Comparison of ENCODE assay signal across 1 cellular context in genomic region chr16:46621006-46621629, GRCh38.
TF ChIP-seq lines count a peak whose summit lies in the region.

TSS of gene SHCBP1 (minus strand) at chr16:46621379. CDS start at chr16:46621359, 20 bp downstream.

TF ChIP-seq in HepG2, 621 proteins besides CTCF, POLR2A, EP300 and RAD21 (continued from another document and continues in another):
- TF ChIP-seq ZNF407 (CRISPR knock-in tag; IDR thresholded peaks at IDR 0.05; ENCODE audit: not compliant biosample characterization) (peak; percentile 81), NCOA2 (CRISPR knock-in tag; IDR thresholded peaks at IDR 0.05) (no peak), ZNF275 (CRISPR knock-in tag; IDR thresholded peaks at IDR 0.05; ENCODE audit: borderline replicate concordance) (no peak; the same call in 1 of the 2 replicates), CBX1 (IDR thresholded peaks at IDR 0.05; ENCODE audit: low read depth) (peak; percentile 77), DBP (CRISPR knock-in tag; IDR thresholded peaks at IDR 0.05; ENCODE audit: not compliant biosample characterization) (no peak), MBD4 (IDR thresholded peaks at IDR 0.05; ENCODE audit: borderline replicate concordance, low read length) (no peak), GFI1 (CRISPR knock-in tag; IDR thresholded peaks at IDR 0.05; ENCODE audit: borderline replicate concordance) (no peak; the same call in 1 of the 2 replicates), MED1 (CRISPR knock-in tag; IDR thresholded peaks at IDR 0.05) (peak; percentile 47; the same call in 1 of the 2 replicates), SRF (IDR thresholded peaks at IDR 0.05; ENCODE audit: low read depth, low read length) (no peak), PATZ1 (CRISPR knock-in tag; IDR thresholded peaks at IDR 0.05) (peak; percentile 97), ELF3 (CRISPR knock-in tag; IDR thresholded peaks at IDR 0.05) (peak; percentile 41; the same call in 1 of the 2 replicates), ZNF160 (CRISPR knock-in tag; IDR thresholded peaks at IDR 0.05) (no peak), ZNF670 (CRISPR knock-in tag; IDR thresholded peaks at IDR 0.05; ENCODE audit: borderline replicate concordance) (peak; percentile 38; the same call in 1 of the 2 replicates), ZNF780A (CRISPR knock-in tag; IDR thresholded peaks at IDR 0.05) (peak; percentile 51; the same call in 1 of the 2 replicates), BRF2 (CRISPR knock-in tag; IDR thresholded peaks at IDR 0.05) (0 out of 2 replicates have a peak, but pooled peaks have one; percentile 61), NFAT5 (CRISPR knock-in tag; IDR thresholded peaks at IDR 0.05) (0 out of 2 replicates have a peak, but pooled peaks have one; percentile 75), ZSCAN30 (CRISPR knock-in tag; IDR thresholded peaks at IDR 0.05) (no peak), MYNN (CRISPR knock-in tag; IDR thresholded peaks at IDR 0.05; ENCODE audit: low read depth) (no peak), ZNF335 (CRISPR knock-in tag; IDR thresholded peaks at IDR 0.05) (no peak), ZBTB42 (CRISPR knock-in tag; IDR thresholded peaks at IDR 0.05) (peak; percentile 81; the same call in 1 of the 2 replicates), MIER3 (CRISPR knock-in tag; IDR thresholded peaks at IDR 0.05; ENCODE audit: borderline replicate concordance) (no peak), THAP9 (CRISPR knock-in tag; IDR thresholded peaks at IDR 0.05; ENCODE audit: borderline replicate concordance) (peak; percentile 87), SMAD1 (CRISPR knock-in tag; IDR thresholded peaks at IDR 0.05; ENCODE audit: borderline replicate concordance, low read depth) (peak; percentile 68; the same call in 1 of the 2 replicates), MEIS1 (CRISPR knock-in tag; IDR thresholded peaks at IDR 0.05; ENCODE audit: borderline replicate concordance) (peak; percentile 71; the same call in 1 of the 2 replicates), CEBPB (IDR thresholded peaks at IDR 0.05; ENCODE audit: borderline replicate concordance, low read depth, low read length) (no peak), EZH2 (conservative IDR thresholded peaks at IDR 0.05; ENCODE audit: low read depth, low read length) (no peak), CHD4 (IDR thresholded peaks at IDR 0.05; ENCODE audit: borderline replicate concordance, low read length) (no peak), ZNF34 (CRISPR knock-in tag; IDR thresholded peaks at IDR 0.05; ENCODE audit: borderline replicate concordance) (0 out of 2 replicates have a peak, but pooled peaks have one; percentile 55), ZFP41 (CRISPR knock-in tag; IDR thresholded peaks at IDR 0.05; ENCODE audit: borderline replicate concordance) (no peak), NFYC (CRISPR knock-in tag; IDR thresholded peaks at IDR 0.05) (peak; percentile 95), DPF2 (CRISPR knock-in tag; IDR thresholded peaks at IDR 0.05; ENCODE audit: borderline replicate concordance, low read depth) (no peak), ZNF552 (CRISPR knock-in tag; IDR thresholded peaks at IDR 0.05; ENCODE audit: borderline replicate concordance) (no peak), U2AF1 (optimal IDR thresholded peaks at IDR 0.05; ENCODE audit: low read depth, low read length) (peak; percentile 93), PTBP1 (IDR thresholded peaks at IDR 0.05; ENCODE audit: low read depth, low read length, poor library complexity, severe bottlenecking) (no peak), TAF1 (CRISPR knock-in tag; IDR thresholded peaks at IDR 0.05) (peak; percentile 89), POGZ (CRISPR knock-in tag; IDR thresholded peaks at IDR 0.05) (peak; percentile 85), ZNF225 (CRISPR knock-in tag; IDR thresholded peaks at IDR 0.05) (no peak; the same call in 1 of the 2 replicates), ARNT2 (CRISPR knock-in tag; IDR thresholded peaks at IDR 0.05; ENCODE audit: low read depth) (peak; percentile 91), PRPF4 (IDR thresholded peaks at IDR 0.05; ENCODE audit: low read depth, low read length, poor library complexity, severe bottlenecking) (no peak), POLR2AphosphoS5 (IDR thresholded peaks at IDR 0.05; ENCODE audit: low read depth, low read length) (peak; percentile 72)
